In the genomic region with DNA sequence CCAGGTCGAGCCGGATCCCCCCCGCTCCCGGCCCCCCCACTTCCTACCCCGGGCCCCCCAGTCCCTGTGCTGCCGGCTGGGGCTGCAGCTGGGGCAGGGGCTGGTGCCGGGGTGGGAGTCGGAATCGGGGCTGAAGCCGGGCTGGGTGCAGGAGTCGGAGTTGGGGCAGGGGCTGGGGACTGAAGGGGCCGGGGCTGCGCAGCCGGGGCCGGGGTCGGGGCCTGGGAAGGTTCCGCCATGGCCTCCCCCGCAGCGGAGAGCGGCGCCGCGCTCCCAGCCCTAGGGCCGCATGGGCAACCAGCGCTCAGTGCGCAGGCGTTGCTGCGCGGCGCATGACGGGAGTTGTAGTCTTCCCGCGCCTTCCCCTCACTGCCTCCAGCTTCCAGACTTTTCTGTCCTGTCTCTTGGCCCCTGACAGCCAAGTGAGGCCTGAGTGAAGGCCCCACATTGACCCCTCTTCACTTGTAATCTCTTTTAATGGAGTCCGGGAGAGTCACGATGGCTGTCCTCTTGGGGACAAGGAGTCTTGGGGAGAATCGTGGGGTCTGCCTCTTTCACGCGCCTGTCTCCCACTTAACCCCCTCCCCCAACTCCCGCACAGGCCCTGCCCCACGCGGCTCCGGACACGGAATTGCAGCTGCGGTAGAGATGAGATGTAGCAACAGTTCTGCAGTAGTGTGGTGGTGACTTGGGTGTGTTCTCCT, we compare ENCODE assay signal across 1 cellular context.
TF ChIP-seq lines count a peak whose summit lies in the region.

A gene (minus strand): TSS at position 302 of the 704 bp plus-strand sequence. CDS start 63 bp downstream, at position 239.

TF ChIP-seq in GM12878, 131 proteins besides CTCF, POLR2A, EP300 and RAD21:
- TF ChIP-seq SIX5 (IDR thresholded peaks at IDR 0.05; ENCODE audit: low read depth, low read length, severe bottlenecking), result peak; percentile 92
- TF ChIP-seq, protein P1, sequence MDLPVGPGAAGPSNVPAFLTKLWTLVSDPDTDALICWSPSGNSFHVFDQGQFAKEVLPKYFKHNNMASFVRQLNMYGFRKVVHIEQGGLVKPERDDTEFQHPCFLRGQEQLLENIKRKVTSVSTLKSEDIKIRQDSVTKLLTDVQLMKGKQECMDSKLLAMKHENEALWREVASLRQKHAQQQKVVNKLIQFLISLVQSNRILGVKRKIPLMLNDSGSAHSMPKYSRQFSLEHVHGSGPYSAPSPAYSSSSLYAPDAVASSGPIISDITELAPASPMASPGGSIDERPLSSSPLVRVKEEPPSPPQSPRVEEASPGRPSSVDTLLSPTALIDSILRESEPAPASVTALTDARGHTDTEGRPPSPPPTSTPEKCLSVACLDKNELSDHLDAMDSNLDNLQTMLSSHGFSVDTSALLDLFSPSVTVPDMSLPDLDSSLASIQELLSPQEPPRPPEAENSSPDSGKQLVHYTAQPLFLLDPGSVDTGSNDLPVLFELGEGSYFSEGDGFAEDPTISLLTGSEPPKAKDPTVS (IDR thresholded peaks at IDR 0.05; ENCODE audit: low read depth, low read length), result peak; percentile 70; the same call in 1 of the 2 replicates
- TF ChIP-seq RCOR1 (conservative IDR thresholded peaks at IDR 0.05; ENCODE audit: low read depth, low read length), result no peak
- no peak for TF ChIP-seq ZNF384 (IDR thresholded peaks at IDR 0.05; ENCODE audit: borderline replicate concordance, low read depth, low read length)
- TF ChIP-seq HDGF (IDR thresholded peaks at IDR 0.05), result peak; percentile 29; the same call in 1 of the 2 replicates
- TF ChIP-seq EGR1 (IDR thresholded peaks at IDR 0.05; ENCODE audit: borderline replicate concordance in 1 of 2, low read depth in 2 of 2, low read length in 2 of 2), result peak in 1 of 2 experiments; percentile 80; a peak in 2 of 3 replicates
- TF ChIP-seq BMI1 (IDR thresholded peaks at IDR 0.05; ENCODE audit: borderline replicate concordance), result no peak
- TF ChIP-seq MYC (IDR thresholded peaks at IDR 0.05; ENCODE audit: insufficient read depth, insufficient read length, insufficient replicate concordance, low read length, severe bottlenecking), result peak; percentile 75
- TF ChIP-seq, protein P2, sequence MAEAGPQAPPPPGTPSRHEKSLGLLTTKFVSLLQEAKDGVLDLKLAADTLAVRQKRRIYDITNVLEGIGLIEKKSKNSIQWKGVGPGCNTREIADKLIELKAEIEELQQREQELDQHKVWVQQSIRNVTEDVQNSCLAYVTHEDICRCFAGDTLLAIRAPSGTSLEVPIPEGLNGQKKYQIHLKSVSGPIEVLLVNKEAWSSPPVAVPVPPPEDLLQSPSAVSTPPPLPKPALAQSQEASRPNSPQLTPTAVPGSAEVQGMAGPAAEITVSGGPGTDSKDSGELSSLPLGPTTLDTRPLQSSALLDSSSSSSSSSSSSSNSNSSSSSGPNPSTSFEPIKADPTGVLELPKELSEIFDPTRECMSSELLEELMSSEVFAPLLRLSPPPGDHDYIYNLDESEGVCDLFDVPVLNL (IDR thresholded peaks at IDR 0.05; ENCODE audit: low read depth, low read length), result no peak
- peak; percentile 89 for TF ChIP-seq YY1 (IDR thresholded peaks at IDR 0.05; ENCODE audit: low read depth, low read length)
- TF ChIP-seq, protein P3, sequence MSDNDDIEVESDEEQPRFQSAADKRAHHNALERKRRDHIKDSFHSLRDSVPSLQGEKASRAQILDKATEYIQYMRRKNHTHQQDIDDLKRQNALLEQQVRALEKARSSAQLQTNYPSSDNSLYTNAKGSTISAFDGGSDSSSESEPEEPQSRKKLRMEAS (IDR thresholded peaks at IDR 0.05; ENCODE audit: low read depth, low read length), result peak; percentile 89
- no peak for TF ChIP-seq JUNB (IDR thresholded peaks at IDR 0.05)
- peak; percentile 50; the same call in 1 of the 2 replicates for TF ChIP-seq TAF1 (IDR thresholded peaks at IDR 0.05; ENCODE audit: borderline replicate concordance, low read depth, low read length)
- no peak for TF ChIP-seq IKZF2 (IDR thresholded peaks at IDR 0.05)
- 0 out of 2 replicates have a peak, but pooled peaks have one; percentile 28 for TF ChIP-seq RFX5 (IDR thresholded peaks at IDR 0.05; ENCODE audit: low read depth, low read length)
- peak; percentile 89 for TF ChIP-seq NRF1 (conservative IDR thresholded peaks at IDR 0.05; ENCODE audit: low read depth, low read length)
- TF ChIP-seq, protein P4, sequence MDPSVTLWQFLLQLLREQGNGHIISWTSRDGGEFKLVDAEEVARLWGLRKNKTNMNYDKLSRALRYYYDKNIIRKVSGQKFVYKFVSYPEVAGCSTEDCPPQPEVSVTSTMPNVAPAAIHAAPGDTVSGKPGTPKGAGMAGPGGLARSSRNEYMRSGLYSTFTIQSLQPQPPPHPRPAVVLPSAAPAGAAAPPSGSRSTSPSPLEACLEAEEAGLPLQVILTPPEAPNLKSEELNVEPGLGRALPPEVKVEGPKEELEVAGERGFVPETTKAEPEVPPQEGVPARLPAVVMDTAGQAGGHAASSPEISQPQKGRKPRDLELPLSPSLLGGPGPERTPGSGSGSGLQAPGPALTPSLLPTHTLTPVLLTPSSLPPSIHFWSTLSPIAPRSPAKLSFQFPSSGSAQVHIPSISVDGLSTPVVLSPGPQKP (IDR thresholded peaks at IDR 0.05; ENCODE audit: low read depth, low read length), result no peak
- TF ChIP-seq CHD1 (IDR thresholded peaks at IDR 0.05; ENCODE audit: low read depth, low read length), result no peak
- peak; percentile 94 for TF ChIP-seq HCFC1 (IDR thresholded peaks at IDR 0.05; ENCODE audit: low read length)
- TF ChIP-seq FOS (IDR thresholded peaks at IDR 0.05; ENCODE audit: borderline replicate concordance, extremely low read depth, insufficient read length), result no peak
- TF ChIP-seq, protein P5, sequence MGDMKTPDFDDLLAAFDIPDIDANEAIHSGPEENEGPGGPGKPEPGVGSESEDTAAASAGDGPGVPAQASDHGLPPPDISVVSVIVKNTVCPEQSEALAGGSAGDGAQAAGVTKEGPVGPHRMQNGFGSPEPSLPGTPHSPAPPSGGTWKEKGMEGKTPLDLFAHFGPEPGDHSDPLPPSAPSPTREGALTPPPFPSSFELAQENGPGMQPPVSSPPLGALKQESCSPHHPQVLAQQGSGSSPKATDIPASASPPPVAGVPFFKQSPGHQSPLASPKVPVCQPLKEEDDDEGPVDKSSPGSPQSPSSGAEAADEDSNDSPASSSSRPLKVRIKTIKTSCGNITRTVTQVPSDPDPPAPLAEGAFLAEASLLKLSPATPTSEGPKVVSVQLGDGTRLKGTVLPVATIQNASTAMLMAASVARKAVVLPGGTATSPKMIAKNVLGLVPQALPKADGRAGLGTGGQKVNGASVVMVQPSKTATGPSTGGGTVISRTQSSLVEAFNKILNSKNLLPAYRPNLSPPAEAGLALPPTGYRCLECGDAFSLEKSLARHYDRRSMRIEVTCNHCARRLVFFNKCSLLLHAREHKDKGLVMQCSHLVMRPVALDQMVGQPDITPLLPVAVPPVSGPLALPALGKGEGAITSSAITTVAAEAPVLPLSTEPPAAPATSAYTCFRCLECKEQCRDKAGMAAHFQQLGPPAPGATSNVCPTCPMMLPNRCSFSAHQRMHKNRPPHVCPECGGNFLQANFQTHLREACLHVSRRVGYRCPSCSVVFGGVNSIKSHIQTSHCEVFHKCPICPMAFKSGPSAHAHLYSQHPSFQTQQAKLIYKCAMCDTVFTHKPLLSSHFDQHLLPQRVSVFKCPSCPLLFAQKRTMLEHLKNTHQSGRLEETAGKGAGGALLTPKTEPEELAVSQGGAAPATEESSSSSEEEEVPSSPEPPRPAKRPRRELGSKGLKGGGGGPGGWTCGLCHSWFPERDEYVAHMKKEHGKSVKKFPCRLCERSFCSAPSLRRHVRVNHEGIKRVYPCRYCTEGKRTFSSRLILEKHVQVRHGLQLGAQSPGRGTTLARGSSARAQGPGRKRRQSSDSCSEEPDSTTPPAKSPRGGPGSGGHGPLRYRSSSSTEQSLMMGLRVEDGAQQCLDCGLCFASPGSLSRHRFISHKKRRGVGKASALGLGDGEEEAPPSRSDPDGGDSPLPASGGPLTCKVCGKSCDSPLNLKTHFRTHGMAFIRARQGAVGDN (IDR thresholded peaks at IDR 0.05), result no peak
- TF ChIP-seq POLR2AphosphoS5 (IDR thresholded peaks at IDR 0.05; ENCODE audit: low read length), result peak; percentile 56; the same call in 1 of the 2 replicates
- TF ChIP-seq, protein P6, sequence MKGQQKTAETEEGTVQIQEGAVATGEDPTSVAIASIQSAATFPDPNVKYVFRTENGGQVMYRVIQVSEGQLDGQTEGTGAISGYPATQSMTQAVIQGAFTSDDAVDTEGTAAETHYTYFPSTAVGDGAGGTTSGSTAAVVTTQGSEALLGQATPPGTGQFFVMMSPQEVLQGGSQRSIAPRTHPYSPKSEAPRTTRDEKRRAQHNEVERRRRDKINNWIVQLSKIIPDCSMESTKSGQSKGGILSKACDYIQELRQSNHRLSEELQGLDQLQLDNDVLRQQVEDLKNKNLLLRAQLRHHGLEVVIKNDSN (IDR thresholded peaks at IDR 0.05; ENCODE audit: borderline replicate concordance, extremely low read length, insufficient read depth, low read depth, low read length), result no peak
- peak; percentile 92 for TF ChIP-seq MXI1 (IDR thresholded peaks at IDR 0.05; ENCODE audit: low read depth, low read length)
- peak; percentile 84 for TF ChIP-seq IKZF1 (conservative IDR thresholded peaks at IDR 0.05)
- peak; percentile 44; the same call in 1 of the 2 replicates for TF ChIP-seq SREBF1 (IDR thresholded peaks at IDR 0.05; ENCODE audit: low read length)
- TF ChIP-seq CHD2 (IDR thresholded peaks at IDR 0.05; ENCODE audit: borderline replicate concordance, low read depth, low read length), result peak; percentile 55; the same call in 1 of the 2 replicates
- TF ChIP-seq, protein P7, sequence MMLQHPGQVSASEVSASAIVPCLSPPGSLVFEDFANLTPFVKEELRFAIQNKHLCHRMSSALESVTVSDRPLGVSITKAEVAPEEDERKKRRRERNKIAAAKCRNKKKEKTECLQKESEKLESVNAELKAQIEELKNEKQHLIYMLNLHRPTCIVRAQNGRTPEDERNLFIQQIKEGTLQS (IDR thresholded peaks at IDR 0.05; ENCODE audit: borderline replicate concordance, extremely low read depth, low read depth, low read length), result no peak
